Comparison of ENCODE assay signal across 10 cellular contexts in the genomic region with DNA sequence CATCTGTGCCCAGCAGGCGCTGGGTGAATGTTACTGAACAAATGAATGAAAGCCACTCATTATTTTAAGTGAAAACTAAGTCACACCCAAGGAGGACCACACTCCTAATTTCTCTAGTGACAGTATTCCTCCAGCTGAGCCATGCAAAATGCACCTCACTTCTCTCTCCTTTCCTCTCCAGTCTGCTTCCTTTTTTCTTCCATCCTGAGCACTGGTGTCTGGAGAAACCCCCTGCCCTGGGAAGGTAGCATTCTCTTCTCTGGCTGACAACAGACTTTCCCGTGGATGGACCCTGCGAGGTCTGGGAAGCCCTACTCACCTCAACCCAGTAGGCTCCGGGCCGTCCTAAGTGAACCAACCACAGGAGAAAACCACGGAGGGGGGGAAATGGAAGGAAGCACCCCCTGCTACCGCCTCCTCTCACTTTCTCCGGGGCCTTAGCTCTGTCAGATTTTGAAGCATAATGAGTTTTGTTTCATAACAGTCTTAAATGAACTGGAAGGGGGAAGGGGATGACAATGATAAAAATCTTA. TPM values are rescaled to one million over a fixed set of nuclear protein-coding genes. Genes with fewer than 3 reads are reported as not detected.
DNase-seq lines count a peak whose midpoint lies in the region; ATAC-seq and TF ChIP-seq lines count a peak whose summit lies in the region.
"Had no signal": no experiment of that assay in that cellular context is flagged by ENCODE, and none has a peak within 500 bp of the region (broad histone marks: within the 10 kb centered on the region; RNA-seq: fewer than 3 reads in every experiment).

No MANE protein-coding gene starts in this region.

- H3K4me1 ChIP-seq in hepatocyte (ENCODE audit: insufficient read depth) = no peaks in the 10 kb centered on the region
- H3K4me1 ChIP-seq in aorta (ENCODE audit: control insufficient read depth in 1 of 2, insufficient read depth in 2 of 2, low read length in 2 of 2) = no peaks in the 10 kb centered on the region

- intact Hi-C loops in aorta (cut with DNase I) = no loop called here

- H3K4me2 ChIP-seq in hepatocyte = no peak overlapping the region

- H3K9me3 Mint-ChIP-seq in activated CD8-positive, alpha-beta memory T cell treated with anti-CD3 and anti-CD28 coated beads, Interleukin-2, amount 10 ng/mL, durations not matched to agents 7 days and 5 days (ENCODE audit: low read depth) = peaks cover 7% of the 10 kb centered on the region
- peaks cover 9% of the 10 kb centered on the region for H3K9me3 Mint-ChIP-seq in WTC11

- CTCF ChIA-PET in activated CD8-positive, alpha-beta memory T cell treated with anti-CD3 and anti-CD28 coated beads, Interleukin-2, amount 10 ng/mL, durations not matched to agents 7 days and 5 days (lab: Charles Lee) = interaction anchor here (0.6 to 2.2 kb wide), 3 partner anchors 17 to 523 kb away, joined by 3 to 5 read pairs (median 3); no protein-coding TSS in a partner anchor
- CTCF ChIA-PET in WTC11 (lab: Charles Lee) = interaction anchor here (1.3 kb wide), 1 partner anchor 119 kb away, joined by 8 read pairs; no protein-coding TSS in a partner anchor

- no peak for TF ChIP-seq CTCF in WTC11 (IDR thresholded peaks at IDR 0.05)
- no peak for TF ChIP-seq CTCF in hepatocyte (IDR thresholded peaks at IDR 0.05; ENCODE audit: poor library complexity)

- WGBS in hepatocyte (ENCODE audit: low lambda C conversion rate, missing lambda C conversion rate) = 76% methylated on average over 8 of the region's 8 CpGs
- WGBS in aorta, 2 donors = 81 to 83% methylated on average over 8 of the region's 8 CpGs

- H3K27ac Mint-ChIP-seq in activated CD8-positive, alpha-beta memory T cell treated with anti-CD3 and anti-CD28 coated beads, Interleukin-2, amount 10 ng/mL, durations not matched to agents 7 days and 5 days = no peak overlapping the region
- H3K27ac Mint-ChIP-seq in WTC11 = peak overlapping the region; percentile 33; the same call in 1 of the 2 replicates

- H3K27me3 ChIP-seq in hepatocyte (no peaks in the 10 kb centered on the region), aorta (ENCODE audit: control insufficient read depth in 1 of 2, insufficient read depth in 2 of 2, low read length in 1 of 2) (no peaks in the 10 kb centered on the region)
- H3K27me3 ChIP-seq: sigmoid colon had no signal

- peaks cover 48% of the 10 kb centered on the region for H3K4me1 Mint-ChIP-seq in activated CD8-positive, alpha-beta memory T cell treated with anti-CD3 and anti-CD28 coated beads, Interleukin-2, amount 10 ng/mL, durations not matched to agents 7 days and 5 days
- peaks cover 53% of the 10 kb centered on the region for H3K4me1 Mint-ChIP-seq in WTC11

- peak overlapping the region; percentile 52 for H3K27ac ChIP-seq in hepatocyte
- no peak overlapping the region for H3K27ac ChIP-seq in aorta (ENCODE audit: low read depth in 1 of 2, low read length in 2 of 2)

- peaks cover 44% of the 10 kb centered on the region for H3K36me3 Mint-ChIP-seq in activated CD8-positive, alpha-beta memory T cell treated with anti-CD3 and anti-CD28 coated beads, Interleukin-2, amount 10 ng/mL, durations not matched to agents 7 days and 5 days
- peaks cover 12% of the 10 kb centered on the region for H3K36me3 Mint-ChIP-seq in WTC11

- H3K4me3 ChIP-seq in hepatocyte (no peak overlapping the region), aorta (ENCODE audit: low read length in 2 of 2) (no peak overlapping the region)
- H3K4me3 ChIP-seq: sigmoid colon had no signal

- H3K4me3 Mint-ChIP-seq in activated CD8-positive, alpha-beta memory T cell treated with anti-CD3 and anti-CD28 coated beads, Interleukin-2, amount 10 ng/mL, durations not matched to agents 7 days and 5 days = no peak overlapping the region
- H3K4me3 Mint-ChIP-seq in WTC11 = no peak overlapping the region

- ATAC-seq in activated CD8-positive, alpha-beta memory T cell treated with anti-CD3 and anti-CD28 coated beads, Interleukin-2, amount 10 ng/mL, durations not matched to agents 7 days and 5 days = no peak
- ATAC-seq in WTC11 (no peak; the same call in 1 of the 2 replicates), GM18907 (IDR thresholded peaks at IDR 0.05; ENCODE audit: unreplicated experiment) (no peak), aorta (ENCODE audit: low FRiP score) (no peak)
- no peak for ATAC-seq in stimulated activated naive CD8-positive, alpha-beta T cell treated with anti-CD3 and anti-CD28 coated beads, Interleukin-15, Interleukin-2, amounts not matched to agents 100 U/mL and 50 U/mL, for 24 hours

- H3K36me3 ChIP-seq in hepatocyte (replicated peaks; ENCODE audit: insufficient read depth, low read depth) (no peaks in the 10 kb centered on the region), aorta (ENCODE audit: control insufficient read depth in 1 of 2, insufficient read depth in 2 of 2, low read length in 1 of 2) (no peaks in the 10 kb centered on the region)
- H3K36me3 ChIP-seq: sigmoid colon had no signal

- DNase-seq in activated CD8-positive, alpha-beta memory T cell treated with anti-CD3 and anti-CD28 coated beads, Interleukin-2, amount 50 U/mL, for 48 hours = peak; percentile 51
- no peak for DNase-seq in activated CD8-positive, alpha-beta memory T cell treated with anti-CD3 and anti-CD28 coated beads, Interleukin-2, amount 10 ng/mL, durations not matched to agents 7 days and 5 days
- no peak for DNase-seq in WTC11 (ENCODE audit: low spot score)
- no peak for DNase-seq in hepatocyte (ENCODE audit: low spot score)
- DNase-seq in stimulated activated naive CD8-positive, alpha-beta T cell treated with anti-CD3 and anti-CD28 coated beads, Interleukin-15, Interleukin-2, amounts not matched to agents 100 U/mL and 50 U/mL, for 24 hours = peak; percentile 26
- no peak for DNase-seq in aorta
- no peak for DNase-seq in DMS153 treated with DMSO at 0.1 percent for 48 hours (lab: John Stamatoyannopoulos, UW; ENCODE audit: unreplicated experiment)
- DNase-seq: NCI-H1417, sigmoid colon had no signal

- peaks cover 4% of the 10 kb centered on the region for H4K20me1 ChIP-seq in hepatocyte (ENCODE audit: insufficient read depth, poor library complexity, severe bottlenecking)

- no peaks in the 10 kb centered on the region for H3K9me2 ChIP-seq in hepatocyte (replicated peaks; ENCODE audit: insufficient read depth)

- H3K9me3 ChIP-seq in hepatocyte (ENCODE audit: low read depth) = peaks cover 11% of the 10 kb centered on the region
- H3K9me3 ChIP-seq in aorta (ENCODE audit: control insufficient read depth, low read length) = peaks cover 1% of the 10 kb centered on the region

- POLR2A ChIA-PET in WTC11 (lab: Charles Lee) = no interaction called here

- H3K27me3 Mint-ChIP-seq in activated CD8-positive, alpha-beta memory T cell treated with anti-CD3 and anti-CD28 coated beads, Interleukin-2, amount 10 ng/mL, durations not matched to agents 7 days and 5 days = no peaks in the 10 kb centered on the region
- no peaks in the 10 kb centered on the region for H3K27me3 Mint-ChIP-seq in WTC11 (ENCODE audit: low read depth)

- peaks cover 81% of the 10 kb centered on the region for H3K79me2 ChIP-seq in hepatocyte

- H2AFZ ChIP-seq in hepatocyte = no peak overlapping the region

TF ChIP-seq in WTC11, 78 proteins besides CTCF, POLR2A, EP300 and RAD21:
- no peak for TF ChIP-seq SMAD4 (CRISPR knock-in tag; IDR thresholded peaks at IDR 0.05)
- TF ChIP-seq ZNF219 (CRISPR knock-in tag; IDR thresholded peaks at IDR 0.05; ENCODE audit: borderline replicate concordance) = no peak
- TF ChIP-seq, protein P1, sequence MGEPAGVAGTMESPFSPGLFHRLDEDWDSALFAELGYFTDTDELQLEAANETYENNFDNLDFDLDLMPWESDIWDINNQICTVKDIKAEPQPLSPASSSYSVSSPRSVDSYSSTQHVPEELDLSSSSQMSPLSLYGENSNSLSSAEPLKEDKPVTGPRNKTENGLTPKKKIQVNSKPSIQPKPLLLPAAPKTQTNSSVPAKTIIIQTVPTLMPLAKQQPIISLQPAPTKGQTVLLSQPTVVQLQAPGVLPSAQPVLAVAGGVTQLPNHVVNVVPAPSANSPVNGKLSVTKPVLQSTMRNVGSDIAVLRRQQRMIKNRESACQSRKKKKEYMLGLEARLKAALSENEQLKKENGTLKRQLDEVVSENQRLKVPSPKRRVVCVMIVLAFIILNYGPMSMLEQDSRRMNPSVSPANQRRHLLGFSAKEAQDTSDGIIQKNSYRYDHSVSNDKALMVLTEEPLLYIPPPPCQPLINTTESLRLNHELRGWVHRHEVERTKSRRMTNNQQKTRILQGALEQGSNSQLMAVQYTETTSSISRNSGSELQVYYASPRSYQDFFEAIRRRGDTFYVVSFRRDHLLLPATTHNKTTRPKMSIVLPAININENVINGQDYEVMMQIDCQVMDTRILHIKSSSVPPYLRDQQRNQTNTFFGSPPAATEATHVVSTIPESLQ (CRISPR knock-in tag; IDR thresholded peaks at IDR 0.05) = no peak

RNA-seq across cellular contexts. Expression of a gene that starts 22.6 kb away (rescaled TPM):
- 10 to 100 TPM; 16.2 to 36.0 TPM for total RNA-seq in activated CD8-positive, alpha-beta memory T cell treated with anti-CD3 and anti-CD28 coated beads, Interleukin-2, amount 10 ng/mL, durations not matched to agents 7 days and 5 days
- total RNA-seq in WTC11 (2021) (22.3 to 24.3 TPM (median 23.9 TPM) in 3 replicates), hepatocyte (3.1 and 5.1 TPM in 2 replicates), aorta (1 to 10 TPM; 2.7 to 9.5 TPM)
- polyA plus RNA-seq in hepatocyte (3.2 and 5.2 TPM in 2 replicates), aorta (1 to 10 TPM in 1 of 2 donors, under 1 TPM in 1; 0.50 to 1.7 TPM)

Comparison
In these comparisons a context has a peak if more than half of its experiments do, and no peak if none do; other contexts are left out.
1. DNase-seq: peak in activated CD8-positive, alpha-beta memory T cell treated with anti-CD3 and anti-CD28 coated beads, Interleukin-2, amount 50 U/mL, for 48 hours (single experiment) and stimulated activated naive CD8-positive, alpha-beta T cell treated with anti-CD3 and anti-CD28 coated beads, Interleukin-15, Interleukin-2, amounts not matched to agents 100 U/mL and 50 U/mL, for 24 hours (single experiment); none in activated CD8-positive, alpha-beta memory T cell treated with anti-CD3 and anti-CD28 coated beads, Interleukin-2, amount 10 ng/mL, durations not matched to agents 7 days and 5 days (single experiment), WTC11 (single experiment), hepatocyte (single experiment), aorta (0 of 2) and DMS153 treated with DMSO at 0.1 percent for 48 hours (single experiment).